Comparison of ENCODE assay signal across 19 cellular contexts in the genomic region with DNA sequence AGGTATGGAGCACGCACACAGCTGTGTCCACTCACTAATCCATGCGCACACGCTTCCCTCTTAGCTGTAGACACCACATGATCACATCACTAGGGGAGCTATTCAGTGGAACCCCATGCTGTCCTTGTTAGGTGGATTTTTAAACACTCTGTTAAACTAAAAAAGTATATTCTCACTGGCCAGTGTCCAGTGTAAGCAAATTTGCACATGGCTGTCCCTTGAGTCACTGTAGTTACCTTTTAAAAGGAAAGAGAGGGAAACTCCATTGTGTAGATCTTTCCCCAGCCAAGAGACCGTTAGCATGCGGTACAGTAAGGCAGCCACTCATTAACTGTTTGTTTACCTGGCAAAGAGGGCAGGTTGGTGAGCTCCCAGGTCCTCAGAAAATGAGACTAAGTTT.
DNase-seq lines count a peak whose midpoint lies in the region; ATAC-seq, FAIRE-seq and TF ChIP-seq lines count a peak whose summit lies in the region.
"Had no signal": no experiment of that assay in that cellular context is flagged by ENCODE, and none has a peak within 500 bp of the region (broad histone marks: within the 10 kb centered on the region; RNA-seq: fewer than 3 reads in every experiment).

No MANE protein-coding gene starts in this region.

- FAIRE-seq in HepG2 (lab: Jason Lieb, UNC): peak; percentile 39

- TF ChIP-seq CTCF in astrocyte of the spinal cord (IDR thresholded peaks at IDR 0.05; ENCODE audit: low read depth, low read length): peak; percentile 18
- TF ChIP-seq CTCF in HepG2 (CRISPR knock-in tag; IDR thresholded peaks at IDR 0.05): peak; percentile 26
- no peak for TF ChIP-seq CTCF in stomach (IDR thresholded peaks at IDR 0.05)
- TF ChIP-seq CTCF in foreskin keratinocyte (conservative IDR thresholded peaks at IDR 0.05): no peak

- TF ChIP-seq RAD21 in HepG2 (CRISPR knock-in tag; IDR thresholded peaks at IDR 0.05): no peak

- H3K9me3 ChIP-seq in HepG2 (ENCODE audit: low read length) (no peaks in the 10 kb centered on the region), stomach (no peaks in the 10 kb centered on the region)
- H3K9me3 ChIP-seq: adrenal gland, prostate gland had no signal

- H2AFZ ChIP-seq in HepG2 (ENCODE audit: low read length): no peak overlapping the region

- no TSS peak for BruUV-seq in HepG2 (replicated peaks; lab: Mats Ljungman, UMichigan)

- in situ Hi-C loops in astrocyte of the spinal cord (cut with HindIII; ENCODE audit: low sequenced_read_pairs) (no loop called here), HepG2 (cut with HindIII; ENCODE audit: extremely low pct_ligation_motif_present, low pct_unique_long_range_greater_than_20kb) (no loop called here)

- H3K27ac ChIP-seq in HepG2 (ENCODE audit: extremely low read length, insufficient read depth, low read length) (peak overlapping the region; percentile 68), stomach (no peak overlapping the region), foreskin keratinocyte (no peak overlapping the region)
- H3K27ac ChIP-seq: adrenal gland, prostate gland had no signal

- peak overlapping the region; percentile 49 for H3K9ac ChIP-seq in HepG2 (ENCODE audit: insufficient read depth, low read depth, low read length)

- H3K36me3 ChIP-seq in HepG2 (replicated peaks in 1 of 2; ENCODE audit: control insufficient read depth in 1 of 2, insufficient read depth in 2 of 2, low read length in 2 of 2) (peaks cover 0 to 3% of the 10 kb centered on the region in 2 experiments; a peak in 1 of 5 replicates), stomach (peaks cover 0 to 12% (median 0%) of the 10 kb centered on the region in 4 donors)
- H3K36me3 ChIP-seq: adrenal gland, prostate gland had no signal

- no peak for TF ChIP-seq POLR2A in HepG2 (IDR thresholded peaks at IDR 0.05; ENCODE audit: insufficient read depth in 1 of 2, low read depth in 2 of 2, low read length in 2 of 2)
- TF ChIP-seq POLR2A in stomach (IDR thresholded peaks at IDR 0.05): no peak

- H3K27me3 ChIP-seq in HepG2 (ENCODE audit: control insufficient read depth in 1 of 2, insufficient read depth in 2 of 2, low read length in 2 of 2): no peaks in the 10 kb centered on the region
- H3K27me3 ChIP-seq in stomach: no peaks in the 10 kb centered on the region
- H3K27me3 ChIP-seq in foreskin keratinocyte: no peaks in the 10 kb centered on the region
- H3K27me3 ChIP-seq: adrenal gland had no signal

- intact Hi-C loops in HepG2 (cut with micrococcal nuclease; ENCODE audit: unreplicated experiment) (no loop called here), stomach (cut with DNase I; ENCODE audit: low total_unique reads) (no loop called here)

- TF ChIP-seq EP300 in HepG2 (IDR thresholded peaks at IDR 0.05; ENCODE audit: low read depth in 2 of 2, low read length in 2 of 2) (peak in 1 of 2 experiments; percentile 15; a peak in 1 of 4 replicates), HepG2 (CRISPR knock-in tag; IDR thresholded peaks at IDR 0.05; ENCODE audit: borderline replicate concordance) (no peak), stomach (IDR thresholded peaks at IDR 0.05) (no peak)

- H3K4me1 ChIP-seq in HepG2 (ENCODE audit: insufficient read depth, low read length) (peaks cover 47% of the 10 kb centered on the region), stomach (peaks cover 0 to 15% (median 9%) of the 10 kb centered on the region in 4 donors), foreskin keratinocyte (no peaks in the 10 kb centered on the region)
- H3K4me1 ChIP-seq: adrenal gland had no signal

- POLR2A ChIA-PET in HepG2 (lab: Yijun Ruan, JAX): interaction anchor here (3.1 kb wide), 1 partner anchor 23 kb away, joined by 68 read pairs; no protein-coding TSS in a partner anchor

- no peaks in the 10 kb centered on the region for H3K79me2 ChIP-seq in HepG2 (ENCODE audit: insufficient read depth, low read length)

- DNase-seq in AG08396 (ENCODE audit: low spot score) (peak; percentile 17), NCI-H1092 (lab: John Stamatoyannopoulos, UW) (peak; percentile 71), astrocyte of the spinal cord (ENCODE audit: low read depth, low spot score) (peak; percentile 88), HepG2 (ENCODE audit: low spot score) (peak; percentile 69), stomach (no peak), AG08395 (ENCODE audit: low spot score) (no peak), foreskin keratinocyte (no peak)
- DNase-seq: activated CD8-positive, alpha-beta memory T cell treated with anti-CD3 and anti-CD28 coated beads, Interleukin-2, amount 50 U/mL, for 48 hours; adrenal gland; CD4-positive, alpha-beta memory T cell; effector CD4-positive, alpha-beta T cell; hippocampal formation; Kasumi-1; mesendoderm; NCI-H2171 treated with DMSO at 0.1 percent for 48 hours; stimulated activated CD4-positive, alpha-beta T cell treated with anti-CD3 and anti-CD28 coated beads, Interleukin-4, amount 100 ng/mL, for 24 hours; stimulated activated naive CD8-positive, alpha-beta T cell treated with anti-CD3 and anti-CD28 coated beads, Interleukin-15, Interleukin-2, amounts not matched to agents 100 U/mL and 50 U/mL, for 24 hours had no signal

- 57% methylated on average over 5 of the region's 5 CpGs for WGBS in HepG2 (ENCODE audit: low lambda C conversion rate)
- 59 to 75% (median 66%) methylated on average over 5 of the region's 5 CpGs for WGBS in stomach, 5 donors

- H4K20me1 ChIP-seq in HepG2 (ENCODE audit: insufficient read depth, low read length): no peaks in the 10 kb centered on the region

- peak overlapping the region; percentile 37 for H3K4me2 ChIP-seq in HepG2 (ENCODE audit: low read depth, low read length)

- CTCF ChIA-PET in HepG2 (lab: Yijun Ruan, JAX; ENCODE audit: low intra/inter-chr PET ratio, low total read pairs): no interaction called here

- H3K4me3 ChIP-seq in astrocyte of the spinal cord (ENCODE audit: low read depth, low read length): no peak overlapping the region
- no peak overlapping the region for H3K4me3 ChIP-seq in HepG2 (replicated peaks in 1 of 3; ENCODE audit: insufficient read depth in 1 of 3, low read depth in 2 of 3, low read length in 3 of 3)
- H3K4me3 ChIP-seq in stomach: no peak overlapping the region
- H3K4me3 ChIP-seq: adrenal gland, prostate gland had no signal

- ATAC-seq in HepG2: peak; percentile 48
- no peak for ATAC-seq in GM21367 (IDR thresholded peaks at IDR 0.05; ENCODE audit: unreplicated experiment)
- no peak for ATAC-seq in foreskin keratinocyte
- ATAC-seq: stimulated activated naive CD8-positive, alpha-beta T cell treated with anti-CD3 and anti-CD28 coated beads, Interleukin-15, Interleukin-2, amounts not matched to agents 100 U/mL and 50 U/mL, for 24 hours had no signal

TF ChIP-seq in HepG2, 621 proteins besides CTCF, POLR2A, EP300 and RAD21 (continues in another document):
- TF ChIP-seq HMG20A (CRISPR knock-in tag; IDR thresholded peaks at IDR 0.05; ENCODE audit: borderline replicate concordance) (peak; percentile 28; the same call in 1 of the 2 replicates), JDP2 (CRISPR knock-in tag; IDR thresholded peaks at IDR 0.05; ENCODE audit: borderline replicate concordance) (no peak), ZNF367 (CRISPR knock-in tag; IDR thresholded peaks at IDR 0.05; ENCODE audit: borderline replicate concordance) (no peak), XRCC5 (optimal IDR thresholded peaks at IDR 0.05; ENCODE audit: low read length) (peak; percentile 39), ELF3 (CRISPR knock-in tag; IDR thresholded peaks at IDR 0.05) (peak; percentile 25; the same call in 1 of the 2 replicates), FUBP1 (CRISPR knock-in tag; IDR thresholded peaks at IDR 0.05; ENCODE audit: borderline replicate concordance) (no peak), ZBTB38 (CRISPR knock-in tag; IDR thresholded peaks at IDR 0.05) (no peak), MXI1 (IDR thresholded peaks at IDR 0.05; ENCODE audit: borderline replicate concordance, low read depth, low read length) (peak; percentile 36; the same call in 1 of the 3 replicates), RARA (CRISPR knock-in tag; IDR thresholded peaks at IDR 0.05) (peak; percentile 28; the same call in 1 of the 2 replicates), HDAC2 (CRISPR knock-in tag; IDR thresholded peaks at IDR 0.05) (0 out of 2 replicates have a peak, but pooled peaks have one; percentile 23)
- TF ChIP-seq, protein P1, sequence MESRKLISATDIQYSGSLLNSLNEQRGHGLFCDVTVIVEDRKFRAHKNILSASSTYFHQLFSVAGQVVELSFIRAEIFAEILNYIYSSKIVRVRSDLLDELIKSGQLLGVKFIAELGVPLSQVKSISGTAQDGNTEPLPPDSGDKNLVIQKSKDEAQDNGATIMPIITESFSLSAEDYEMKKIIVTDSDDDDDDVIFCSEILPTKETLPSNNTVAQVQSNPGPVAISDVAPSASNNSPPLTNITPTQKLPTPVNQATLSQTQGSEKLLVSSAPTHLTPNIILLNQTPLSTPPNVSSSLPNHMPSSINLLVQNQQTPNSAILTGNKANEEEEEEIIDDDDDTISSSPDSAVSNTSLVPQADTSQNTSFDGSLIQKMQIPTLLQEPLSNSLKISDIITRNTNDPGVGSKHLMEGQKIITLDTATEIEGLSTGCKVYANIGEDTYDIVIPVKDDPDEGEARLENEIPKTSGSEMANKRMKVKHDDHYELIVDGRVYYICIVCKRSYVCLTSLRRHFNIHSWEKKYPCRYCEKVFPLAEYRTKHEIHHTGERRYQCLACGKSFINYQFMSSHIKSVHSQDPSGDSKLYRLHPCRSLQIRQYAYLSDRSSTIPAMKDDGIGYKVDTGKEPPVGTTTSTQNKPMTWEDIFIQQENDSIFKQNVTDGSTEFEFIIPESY (CRISPR knock-in tag; IDR thresholded peaks at IDR 0.05): peak; percentile 96
- TF ChIP-seq, protein P2, sequence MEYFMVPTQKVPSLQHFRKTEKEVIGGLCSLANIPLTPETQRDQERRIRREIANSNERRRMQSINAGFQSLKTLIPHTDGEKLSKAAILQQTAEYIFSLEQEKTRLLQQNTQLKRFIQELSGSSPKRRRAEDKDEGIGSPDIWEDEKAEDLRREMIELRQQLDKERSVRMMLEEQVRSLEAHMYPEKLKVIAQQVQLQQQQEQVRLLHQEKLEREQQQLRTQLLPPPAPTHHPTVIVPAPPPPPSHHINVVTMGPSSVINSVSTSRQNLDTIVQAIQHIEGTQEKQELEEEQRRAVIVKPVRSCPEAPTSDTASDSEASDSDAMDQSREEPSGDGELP (IDR thresholded peaks at IDR 0.05; ENCODE audit: borderline replicate concordance, low read depth): no peak

Comparison
In these comparisons a context has a peak if more than half of its experiments do, and no peak if none do; other contexts are left out.
1. DNase-seq: peak in AG08396 (single experiment), NCI-H1092 (single experiment), astrocyte of the spinal cord (single experiment) and HepG2 (single experiment); none in stomach (single experiment), AG08395 (single experiment) and foreskin keratinocyte (0 of 2).
2. CTCF ChIP-seq: peak in astrocyte of the spinal cord (single experiment) and HepG2 (single experiment); none in stomach (0 of 7) and foreskin keratinocyte (single experiment).